1 cellular context compared by ENCODE assay signal in the genomic region with DNA sequence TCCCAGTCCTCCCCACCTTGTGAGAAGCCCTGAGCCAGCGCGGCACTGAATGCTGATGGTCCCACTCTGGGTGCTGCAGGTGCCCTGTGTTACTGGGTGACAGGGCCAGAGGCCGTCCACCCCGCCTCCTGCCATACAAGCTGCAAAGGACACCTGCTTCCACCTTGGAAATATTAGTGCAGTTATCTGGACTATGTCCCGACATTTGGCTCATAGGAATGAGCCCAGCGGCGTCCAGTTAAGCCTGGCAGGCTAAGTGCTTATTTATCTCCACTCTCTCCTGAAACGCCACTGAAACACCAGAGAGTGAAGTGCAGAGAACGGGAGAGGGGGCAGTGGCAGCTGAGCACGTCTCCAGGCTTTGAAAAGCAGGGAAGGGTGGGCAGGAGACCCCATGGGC.
TF ChIP-seq lines count a peak whose summit lies in the region.

No MANE protein-coding gene starts in this region.

TF ChIP-seq in GM23338, 12 proteins besides CTCF, POLR2A, EP300 and RAD21 (continued from another document):
- no peak for TF ChIP-seq EZH2 (IDR thresholded peaks at IDR 0.05; ENCODE audit: low read depth, unreplicated experiment)
- TF ChIP-seq ZNF114 (CRISPR knock-in tag; IDR thresholded peaks at IDR 0.05) = no peak
- no peak for TF ChIP-seq ZNF462 (CRISPR knock-in tag; IDR thresholded peaks at IDR 0.05)
- TF ChIP-seq, protein P1, sequence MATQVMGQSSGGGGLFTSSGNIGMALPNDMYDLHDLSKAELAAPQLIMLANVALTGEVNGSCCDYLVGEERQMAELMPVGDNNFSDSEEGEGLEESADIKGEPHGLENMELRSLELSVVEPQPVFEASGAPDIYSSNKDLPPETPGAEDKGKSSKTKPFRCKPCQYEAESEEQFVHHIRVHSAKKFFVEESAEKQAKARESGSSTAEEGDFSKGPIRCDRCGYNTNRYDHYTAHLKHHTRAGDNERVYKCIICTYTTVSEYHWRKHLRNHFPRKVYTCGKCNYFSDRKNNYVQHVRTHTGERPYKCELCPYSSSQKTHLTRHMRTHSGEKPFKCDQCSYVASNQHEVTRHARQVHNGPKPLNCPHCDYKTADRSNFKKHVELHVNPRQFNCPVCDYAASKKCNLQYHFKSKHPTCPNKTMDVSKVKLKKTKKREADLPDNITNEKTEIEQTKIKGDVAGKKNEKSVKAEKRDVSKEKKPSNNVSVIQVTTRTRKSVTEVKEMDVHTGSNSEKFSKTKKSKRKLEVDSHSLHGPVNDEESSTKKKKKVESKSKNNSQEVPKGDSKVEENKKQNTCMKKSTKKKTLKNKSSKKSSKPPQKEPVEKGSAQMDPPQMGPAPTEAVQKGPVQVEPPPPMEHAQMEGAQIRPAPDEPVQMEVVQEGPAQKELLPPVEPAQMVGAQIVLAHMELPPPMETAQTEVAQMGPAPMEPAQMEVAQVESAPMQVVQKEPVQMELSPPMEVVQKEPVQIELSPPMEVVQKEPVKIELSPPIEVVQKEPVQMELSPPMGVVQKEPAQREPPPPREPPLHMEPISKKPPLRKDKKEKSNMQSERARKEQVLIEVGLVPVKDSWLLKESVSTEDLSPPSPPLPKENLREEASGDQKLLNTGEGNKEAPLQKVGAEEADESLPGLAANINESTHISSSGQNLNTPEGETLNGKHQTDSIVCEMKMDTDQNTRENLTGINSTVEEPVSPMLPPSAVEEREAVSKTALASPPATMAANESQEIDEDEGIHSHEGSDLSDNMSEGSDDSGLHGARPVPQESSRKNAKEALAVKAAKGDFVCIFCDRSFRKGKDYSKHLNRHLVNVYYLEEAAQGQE (IDR thresholded peaks at IDR 0.05; ENCODE audit: unreplicated experiment) = no peak
- TF ChIP-seq EZH2phosphoT487 (IDR thresholded peaks at IDR 0.05; ENCODE audit: unreplicated experiment) = no peak
- TF ChIP-seq STAT1 (IDR thresholded peaks at IDR 0.05; ENCODE audit: unreplicated experiment) = no peak
- no peak for TF ChIP-seq POLR2AphosphoS5 (IDR thresholded peaks at IDR 0.05; ENCODE audit: low read depth)
- no peak for TF ChIP-seq ZNF331 (CRISPR knock-in tag; IDR thresholded peaks at IDR 0.05; ENCODE audit: low read depth)
- no peak for TF ChIP-seq JUNB (IDR thresholded peaks at IDR 0.05; ENCODE audit: unreplicated experiment)
TF ChIP-seq in GM23338: peak in this region for 0.
